In genomic region chr11:75673977-75674582, GRCh38 we compare ENCODE assay signal across 10 cellular contexts. TPM values are rescaled to one million over a fixed set of nuclear protein-coding genes. Genes with fewer than 3 reads are reported as not detected.
DNase-seq lines count a peak whose midpoint lies in the region; ATAC-seq and TF ChIP-seq lines count a peak whose summit lies in the region.
"Had no signal": no experiment of that assay in that cellular context is flagged by ENCODE, and none has a peak within 500 bp of the region (broad histone marks: within the 10 kb centered on the region; RNA-seq: fewer than 3 reads in every experiment).

No MANE protein-coding gene starts in this region.

- H2BK15ac ChIP-seq in IMR-90 (ENCODE audit: low read depth, low read length), result no peak overlapping the region

- in situ Hi-C loops in Caki2 (cut with HindIII; ENCODE audit: low pct_unique_long_range_greater_than_20kb, low sequenced_read_pairs), result no loop called here
- in situ Hi-C loops in IMR-90 (cut with MboI; ENCODE audit: low sequenced_read_pairs), result no loop called here

- peaks cover 4% of the 10 kb centered on the region for H3K9me3 ChIP-seq in IMR-90 (ENCODE audit: control insufficient read depth, insufficient read depth, low read length)

- no peak for TF ChIP-seq CTCF in IMR-90 (conservative IDR thresholded peaks at IDR 0.05; ENCODE audit: low read depth, low read length)
- TF ChIP-seq CTCF in foreskin fibroblast (IDR thresholded peaks at IDR 0.05; ENCODE audit: low read depth, low read length), result no peak
- no peak for TF ChIP-seq CTCF in dorsolateral prefrontal cortex (IDR thresholded peaks at IDR 0.05 in 54 of 56, conservative IDR thresholded peaks at IDR 0.05 in 2 of 56; ENCODE audit: low read depth in 1 of 56, partially characterized antibody in 56 of 56)

- POLR2A ChIA-PET in IMR-90 (lab: Charles Lee; ENCODE audit: unreplicated experiment), result no interaction called here

- BruUV-seq in IMR-90 (replicated peaks; lab: Mats Ljungman, UMichigan), result no TSS peak

- no peaks in the 10 kb centered on the region for H3K9me1 ChIP-seq in IMR-90 (ENCODE audit: insufficient read depth, low read length)

- no peak overlapping the region for H4K91ac ChIP-seq in IMR-90 (ENCODE audit: insufficient read depth, low read depth, low read length)

- H2BK5ac ChIP-seq in IMR-90 (ENCODE audit: low read depth, low read length, poor library complexity, severe bottlenecking), result no peak overlapping the region

- no peak overlapping the region for H2BK20ac ChIP-seq in IMR-90 (ENCODE audit: low read depth, low read length)

- H3K4ac ChIP-seq in IMR-90 (ENCODE audit: low read depth, low read length), result no peak overlapping the region

- ATAC-seq in IMR-90 (ENCODE audit: low read depth) (peak; percentile 21; the same call in 1 of the 2 replicates), HG03521 (IDR thresholded peaks at IDR 0.05; ENCODE audit: unreplicated experiment) (no peak)

- H3K14ac ChIP-seq in IMR-90 (replicated peaks; ENCODE audit: low read depth, low read length), result no peak overlapping the region

- no peaks in the 10 kb centered on the region for H3K4me1 ChIP-seq in IMR-90 (ENCODE audit: control insufficient read depth, insufficient read depth, low read length)

- H4K5ac ChIP-seq in IMR-90 (ENCODE audit: low read depth, low read length), result no peak overlapping the region

- peak; percentile 79 for DNase-seq in Caki2 (ENCODE audit: low read depth)
- DNase-seq in IMR-90, result peak; percentile 56
- DNase-seq in activated CD4-positive, CD25-positive, alpha-beta regulatory T cell treated with anti-CD3 and anti-CD28 coated beads, Interleukin-2, amount 50 U/mL, for 72 hours, result peak; percentile 52
- peak; percentile 16 to 27 for DNase-seq in foreskin fibroblast
- DNase-seq in NCI-H510A treated with DMSO at 0.1 percent for 48 hours (lab: John Stamatoyannopoulos, UW), result no peak
- no peak for DNase-seq in NCI-H446 treated with DMSO at 0.1 percent for 48 hours (lab: John Stamatoyannopoulos, UW)
- no peak for DNase-seq in dorsolateral prefrontal cortex
- DNase-seq: NCI-H1436 treated with DMSO at 0.1 percent for 48 hours had no signal

- no peaks in the 10 kb centered on the region for H3K36me3 ChIP-seq in IMR-90 (ENCODE audit: control insufficient read depth, insufficient read depth, low read length)

- no peak for TF ChIP-seq RAD21 in IMR-90 (IDR thresholded peaks at IDR 0.05; ENCODE audit: low read length)

- no peaks in the 10 kb centered on the region for H4K20me1 ChIP-seq in IMR-90 (ENCODE audit: insufficient read depth, low read length)

- H3K27ac ChIP-seq in IMR-90 (ENCODE audit: insufficient read depth, low read length) (no peak overlapping the region), dorsolateral prefrontal cortex (no peak overlapping the region)
- H3K27ac ChIP-seq: VCaP had no signal

- no peak overlapping the region for H3K23ac ChIP-seq in IMR-90 (ENCODE audit: low read depth, low read length)

- peaks cover 47% of the 10 kb centered on the region for H3K27me3 ChIP-seq in IMR-90 (ENCODE audit: control insufficient read depth, insufficient read depth, low read length)
- peaks cover 0 to 3% (median 0%) of the 10 kb centered on the region in 45 donors for H3K27me3 ChIP-seq in dorsolateral prefrontal cortex

- intact Hi-C loops in IMR-90 (cut with micrococcal nuclease) (no loop called here), dorsolateral prefrontal cortex (cut with DNase I) (no loop called here)

- H2AK9ac ChIP-seq in IMR-90 (replicated peaks; ENCODE audit: low read depth, low read length, poor library complexity), result no peak overlapping the region

- no peak overlapping the region; the same call in 1 of the 2 replicates for H3K4me2 ChIP-seq in IMR-90 (ENCODE audit: low read depth, low read length)

- TF ChIP-seq POLR2A in IMR-90 (IDR thresholded peaks at IDR 0.05; ENCODE audit: low read depth, low read length), result no peak

- H3K4me3 ChIP-seq in IMR-90 (ENCODE audit: insufficient read depth, low read depth, low read length) (no peak overlapping the region), foreskin fibroblast (ENCODE audit: low read depth in 1 of 2, low read length in 2 of 2) (no peak overlapping the region), dorsolateral prefrontal cortex (no peak overlapping the region)

- dilution Hi-C loops in IMR-90 (cut with HindIII; ENCODE audit: low sequenced_read_pairs, unreplicated experiment), result no loop called here

- H2AFZ ChIP-seq in IMR-90 (replicated peaks; ENCODE audit: low read length, poor library complexity), result no peak overlapping the region

- no peak overlapping the region for H3K56ac ChIP-seq in IMR-90 (ENCODE audit: extremely low read depth, insufficient read depth, low read length)

- H3K18ac ChIP-seq in IMR-90 (ENCODE audit: low read depth, low read length), result no peak overlapping the region

- no peaks in the 10 kb centered on the region for H3K79me1 ChIP-seq in IMR-90 (ENCODE audit: low read depth in 1 of 2, low read length in 2 of 2)

- CTCF ChIA-PET in IMR-90 (lab: Yijun Ruan, JAX), result no interaction called here

- no peak overlapping the region for H4K8ac ChIP-seq in IMR-90 (ENCODE audit: low read depth in 2 of 2, low read length in 2 of 2)

- H2AK5ac ChIP-seq in IMR-90 (ENCODE audit: low read depth, low read length), result no peak overlapping the region

- no peak overlapping the region for H2BK120ac ChIP-seq in IMR-90 (ENCODE audit: low read depth, low read length)

- H3K9ac ChIP-seq in IMR-90 (ENCODE audit: low read depth, low read length), result no peak overlapping the region

- 100% methylated on average over 1 of the region's 4 CpGs; no CpG with 5 or more reads in 1 of the 2 experiments for WGBS in IMR-90 (ENCODE audit: extremely low coverage in 2 of 2, insufficient read length in 1 of 2), 2 experiments

TF ChIP-seq in IMR-90, 13 proteins besides CTCF, POLR2A, EP300 and RAD21:
- TF ChIP-seq FOS (IDR thresholded peaks at IDR 0.05; ENCODE audit: low read depth, low read length) (no peak), USF2 (IDR thresholded peaks at IDR 0.05; ENCODE audit: low read depth, low read length) (no peak), RCOR1 (IDR thresholded peaks at IDR 0.05; ENCODE audit: insufficient replicate concordance, low read length) (no peak), MAZ (IDR thresholded peaks at IDR 0.05; ENCODE audit: borderline replicate concordance, low read depth, low read length) (no peak), SMC3 (IDR thresholded peaks at IDR 0.05; ENCODE audit: low read depth, low read length) (no peak), MXI1 (IDR thresholded peaks at IDR 0.05; ENCODE audit: borderline replicate concordance, low read depth, low read length) (no peak), MAFK (IDR thresholded peaks at IDR 0.05; ENCODE audit: low read depth, low read length) (no peak), NFE2L2 (IDR thresholded peaks at IDR 0.05; ENCODE audit: low read depth, low read length) (no peak), ELK1 (IDR thresholded peaks at IDR 0.05; ENCODE audit: borderline replicate concordance, low read depth, low read length) (no peak), CEBPB (IDR thresholded peaks at IDR 0.05; ENCODE audit: low read depth, low read length) (no peak), BHLHE40 (IDR thresholded peaks at IDR 0.05; ENCODE audit: low read depth, low read length) (no peak), RFX5 (IDR thresholded peaks at IDR 0.05; ENCODE audit: low read depth, low read length) (no peak), CHD1 (IDR thresholded peaks at IDR 0.05; ENCODE audit: low read depth, low read length) (no peak)

RNA-seq across cellular contexts. Expression of gene MAP6, which starts 5.2 kb away (rescaled TPM):
- total RNA-seq in Caki2 (2014; rRNA removed; shearing (Covaris generic); ENCODE audit: low replicate concordance), result not detected in 2 replicates
- total RNA-seq in IMR-90 (2012; rRNA removed) (2.5 and 3.0 TPM in 2 replicates), dorsolateral prefrontal cortex (100 to 1,000 TPM in 77 of 120 experiments, 10 to 100 TPM in 43; 43.4 to 139 (median 106) TPM)
- 3.1 and 3.4 TPM in 2 replicates for polyA plus RNA-seq in IMR-90 (2012; rRNA removed)
- polyA plus RNA-seq in IMR-90 (2012; cell fraction: cytosol; rRNA removed), result 1.6 and 1.9 TPM in 2 replicates
- 6.3 and 12.8 TPM in 2 replicates for polyA plus RNA-seq in IMR-90 (2012; cell fraction: nucleus; rRNA removed; ENCODE audit: low replicate concordance)

RNA-seq across cellular contexts. Expression of gene MOGAT2, which starts 43.6 kb away (rescaled TPM):
- total RNA-seq in Caki2 (2014; rRNA removed; shearing (Covaris generic); ENCODE audit: low replicate concordance), result not detected in 2 replicates
- total RNA-seq in IMR-90 (2012; rRNA removed), result not detected in 2 replicates
- polyA plus RNA-seq in IMR-90 (2012; rRNA removed), result not detected in 2 replicates
- not detected in 2 replicates for polyA plus RNA-seq in IMR-90 (2012; cell fraction: cytosol; rRNA removed)
- not detected in 2 replicates for polyA plus RNA-seq in IMR-90 (2012; cell fraction: nucleus; rRNA removed; ENCODE audit: low replicate concordance)
- 1 to 10 TPM in 1 of 120 experiments, under 1 TPM in 3, not detected in 116; 0.21 to 1.0 (median 0.61) TPM for total RNA-seq in dorsolateral prefrontal cortex

Comparison
In these comparisons a context has a peak if more than half of its experiments do, and no peak if none do; other contexts are left out.
1. DNase-seq: peak in Caki2 (single experiment), IMR-90 (single experiment), activated CD4-positive, CD25-positive, alpha-beta regulatory T cell treated with anti-CD3 and anti-CD28 coated beads, Interleukin-2, amount 50 U/mL, for 72 hours (single experiment) and foreskin fibroblast (2 of 2); none in NCI-H510A treated with DMSO at 0.1 percent for 48 hours (single experiment), NCI-H446 treated with DMSO at 0.1 percent for 48 hours (single experiment) and dorsolateral prefrontal cortex (0 of 10).
2. RNA of gene MAP6, which starts 5.2 kb away (total RNA-seq): 43.4 to 139 TPM in dorsolateral prefrontal cortex; 2.5 to 3.0 TPM in IMR-90 and not detected in Caki2; every median in the first group is over 10 times any median in the second.